In the genomic region with DNA sequence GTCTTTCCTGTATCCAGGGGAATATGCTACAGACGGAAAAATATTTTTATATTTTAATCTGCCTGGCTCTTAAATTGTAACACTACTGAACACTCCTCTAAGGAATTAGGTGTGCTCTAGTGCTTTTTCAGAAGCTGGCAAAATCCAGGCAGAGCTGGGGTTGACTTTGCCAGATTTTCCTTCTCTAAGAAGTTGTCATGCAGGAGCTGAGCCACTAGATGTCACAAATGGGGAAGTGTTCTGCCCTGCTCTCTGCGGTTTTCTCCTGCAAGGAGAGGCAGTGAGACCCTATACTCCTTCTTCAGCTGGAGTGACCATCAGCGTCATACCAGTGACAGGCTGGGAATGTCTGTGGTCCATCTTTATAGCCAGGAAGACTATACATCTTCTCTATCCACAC, we compare ENCODE assay signal across 8 cellular contexts.
DNase-seq lines count a peak whose midpoint lies in the region; ATAC-seq, FAIRE-seq and TF ChIP-seq lines count a peak whose summit lies in the region.

No MANE protein-coding gene starts in this region.

- H3K9me1 ChIP-seq in endothelial cell of umbilical vein (replicated peaks; ENCODE audit: control insufficient read depth, extremely low read depth, insufficient read depth, low read length) = no peaks in the 10 kb centered on the region

- peak; percentile 14 for DNase-seq in NCI-H1092 treated with DMSO at 0.1 percent for 48 hours (lab: John Stamatoyannopoulos, UW)
- no peak for DNase-seq in NCI-H1092 (lab: John Stamatoyannopoulos, UW)
- peak; percentile 67 for DNase-seq in PC-3
- DNase-seq in endothelial cell of umbilical vein (ENCODE audit: low read depth, low spot score) = peak; percentile 55
- peak; percentile 69 for DNase-seq in myocyte (ENCODE audit: low read depth)

- no peaks in the 10 kb centered on the region for H3K9me3 ChIP-seq in PC-3 (ENCODE audit: low read length)
- no peaks in the 10 kb centered on the region for H3K9me3 ChIP-seq in endothelial cell of umbilical vein (replicated peaks; ENCODE audit: control insufficient read depth, insufficient read depth, low read length)

- peak; percentile 68 for TF ChIP-seq CTCF in PC-3 (conservative IDR thresholded peaks at IDR 0.05; ENCODE audit: low read depth, low read length)
- TF ChIP-seq CTCF in endothelial cell of umbilical vein (IDR thresholded peaks at IDR 0.05; ENCODE audit: extremely low read depth in 1 of 2, insufficient read depth in 1 of 2, low read depth in 1 of 2, low read length in 2 of 2) = peak; percentile 26 to 70

- no peak for TF ChIP-seq POLR2A in endothelial cell of umbilical vein (IDR thresholded peaks at IDR 0.05; ENCODE audit: low read depth, low read length)

- CTCF ChIA-PET in PC-3 (lab: Charles Lee) (interaction anchor here (0.6 to 1.2 kb wide), 4 partner anchors 104 to 1443 kb away, joined by 3 to 7 read pairs (median 4); no protein-coding TSS in a partner anchor), endothelial cell of umbilical vein (lab: Charles Lee) (interaction anchor here (0.7 to 2.3 kb wide), 27 partner anchors 8 to 1256 kb away, joined by 3 to 32 read pairs (median 4); no protein-coding TSS in a partner anchor)

- dilution Hi-C loops in endothelial cell of umbilical vein (cut with MboI; ENCODE audit: extremely low pct_ligation_motif_present, low sequenced_read_pairs) = no loop called here

- H3K36me3 ChIP-seq in PC-3 (ENCODE audit: low read depth, low read length) (no peaks in the 10 kb centered on the region), endothelial cell of umbilical vein (ENCODE audit: control insufficient read depth in 2 of 2, extremely low read depth in 1 of 2, insufficient read depth in 2 of 2, low read length in 2 of 2) (no peaks in the 10 kb centered on the region)

- H3K4me3 ChIP-seq in PC-3 (ENCODE audit: low read length) (no peak overlapping the region), endothelial cell of umbilical vein (replicated peaks in 1 of 3; ENCODE audit: insufficient read depth in 1 of 3, low read depth in 1 of 3, low read length in 3 of 3) (no peak overlapping the region)

- H3K27ac ChIP-seq in PC-3 (ENCODE audit: low read length) (no peak overlapping the region), endothelial cell of umbilical vein (ENCODE audit: insufficient read depth, low read depth, low read length) (no peak overlapping the region)

- no peaks in the 10 kb centered on the region for H3K9me2 ChIP-seq in PC-3 (replicated peaks; ENCODE audit: low read length)

- H3K4me2 ChIP-seq in PC-3 (ENCODE audit: low read length) (no peak overlapping the region), endothelial cell of umbilical vein (ENCODE audit: insufficient read depth, low read length) (no peak overlapping the region)

- no peaks in the 10 kb centered on the region for H3K79me2 ChIP-seq in PC-3 (ENCODE audit: low read length)
- H3K79me2 ChIP-seq in endothelial cell of umbilical vein (ENCODE audit: control insufficient read depth, insufficient read depth, low read length) = no peaks in the 10 kb centered on the region

- H4K20me1 ChIP-seq in PC-3 (ENCODE audit: low read length) = no peaks in the 10 kb centered on the region
- no peaks in the 10 kb centered on the region for H4K20me1 ChIP-seq in endothelial cell of umbilical vein (replicated peaks; ENCODE audit: control insufficient read depth, extremely low read depth, insufficient read depth, low read length)

- no TSS peak for BruUV-seq in PC-3 (replicated peaks; lab: Mats Ljungman, UMichigan)
- BruUV-seq in endothelial cell of umbilical vein (replicated peaks; lab: Mats Ljungman, UMichigan) = no TSS peak

- H3K4me1 ChIP-seq in PC-3 (ENCODE audit: insufficient read depth, low read length) = no peaks in the 10 kb centered on the region
- no peaks in the 10 kb centered on the region for H3K4me1 ChIP-seq in endothelial cell of umbilical vein (ENCODE audit: control insufficient read depth, extremely low read depth, insufficient read depth, low read length)

- ATAC-seq in HG03342 (IDR thresholded peaks at IDR 0.05; ENCODE audit: unreplicated experiment) (peak; percentile 88), PC-3 (peak; percentile 92), HG03045 (IDR thresholded peaks at IDR 0.05; ENCODE audit: unreplicated experiment) (no peak)
- ATAC-seq in activated CD4-positive, CD25-positive, alpha-beta regulatory T cell treated with anti-CD3 and anti-CD28 coated beads, Interleukin-2, amount 50 U/mL, for 24 hours = no peak

- H3K27me3 ChIP-seq in PC-3 (ENCODE audit: low read length) (no peaks in the 10 kb centered on the region), endothelial cell of umbilical vein (ENCODE audit: control insufficient read depth in 2 of 2, insufficient read depth in 2 of 2, low read length in 2 of 2) (no peaks in the 10 kb centered on the region)

- H2AFZ ChIP-seq in PC-3 (ENCODE audit: low read length) (no peak overlapping the region), endothelial cell of umbilical vein (ENCODE audit: low read depth, low read length) (no peak overlapping the region)

- H3F3A ChIP-seq in PC-3 (ENCODE audit: low read length, unreplicated experiment) = no peaks in the 10 kb centered on the region

- peak; percentile 57 for FAIRE-seq in endothelial cell of umbilical vein (lab: Jason Lieb, UNC)

- POLR2A ChIA-PET in PC-3 (lab: Charles Lee; ENCODE audit: unreplicated experiment) = no interaction called here
- POLR2A ChIA-PET in endothelial cell of umbilical vein (lab: Charles Lee) = no interaction called here

- no peak overlapping the region for H3K9ac ChIP-seq in PC-3 (ENCODE audit: low read length)
- H3K9ac ChIP-seq in endothelial cell of umbilical vein (replicated peaks; ENCODE audit: extremely low read depth, insufficient read depth, low read length) = no peak overlapping the region

- intact Hi-C loops in PC-3 (cut with micrococcal nuclease) = loop anchor here (1.0 to 10.0 kb wide), 4 partner anchors 1441 to 1859 kb away; no protein-coding TSS in a partner anchor
- intact Hi-C loops in endothelial cell of umbilical vein (cut with micrococcal nuclease) = loop anchor here (5.0 kb wide), 1 partner anchor 104 kb away; no protein-coding TSS in a partner anchor

TF ChIP-seq in endothelial cell of umbilical vein, 7 proteins besides CTCF, POLR2A, EP300 and RAD21:
- TF ChIP-seq EZH2 (IDR thresholded peaks at IDR 0.05; ENCODE audit: borderline replicate concordance, low read depth, low read length, severe bottlenecking) = no peak
- no peak for TF ChIP-seq MYC (IDR thresholded peaks at IDR 0.05; ENCODE audit: low read depth, low read length)
- no peak for TF ChIP-seq MAX (IDR thresholded peaks at IDR 0.05; ENCODE audit: insufficient read depth, insufficient read length)
- TF ChIP-seq GATA2 (IDR thresholded peaks at IDR 0.05; ENCODE audit: insufficient read depth, insufficient read length, low read depth, low read length) = no peak
- no peak for TF ChIP-seq FOS (IDR thresholded peaks at IDR 0.05; ENCODE audit: borderline replicate concordance, insufficient read depth, low read length)
- no peak for TF ChIP-seq POLR2AphosphoS5 (IDR thresholded peaks at IDR 0.05; ENCODE audit: insufficient read depth, low read depth, low read length)
- TF ChIP-seq JUN (IDR thresholded peaks at IDR 0.05; ENCODE audit: borderline replicate concordance, insufficient read depth, insufficient read length, low read depth) = no peak

Comparison
In these comparisons a context has a peak if more than half of its experiments do, and no peak if none do; other contexts are left out.
1. ATAC-seq: peak in HG03342 (single experiment) and PC-3 (single experiment); none in activated CD4-positive, CD25-positive, alpha-beta regulatory T cell treated with anti-CD3 and anti-CD28 coated beads, Interleukin-2, amount 50 U/mL, for 24 hours (0 of 2) and HG03045 (single experiment).